In the genomic region with DNA sequence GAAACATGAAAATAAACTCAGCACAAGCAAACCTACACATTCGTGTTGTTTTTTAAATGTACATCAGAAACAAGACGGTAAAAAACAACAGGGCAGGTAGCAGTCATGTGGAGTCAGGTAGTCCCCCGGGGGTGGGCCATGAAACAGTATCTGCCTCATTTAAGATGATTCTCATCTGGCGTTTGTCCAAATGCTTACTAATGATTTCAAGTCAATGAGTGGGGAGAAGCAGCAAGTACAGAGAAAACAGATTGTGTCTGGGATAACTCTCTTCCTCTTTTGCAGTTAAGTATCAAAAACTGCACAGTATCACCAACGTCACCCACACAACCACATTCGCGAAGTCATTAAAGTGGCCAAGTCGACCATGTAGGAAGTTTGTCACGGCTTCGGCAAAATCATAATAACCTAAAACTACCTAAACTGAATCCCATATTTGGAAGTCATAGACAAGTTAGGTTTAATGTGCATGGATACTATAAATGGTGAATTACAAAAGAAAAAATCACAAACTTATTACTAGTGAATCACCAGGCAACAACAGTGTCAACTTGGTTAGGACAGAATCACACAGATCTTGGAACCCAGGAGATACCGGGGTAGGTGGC, we compare ENCODE assay signal across 8 cellular contexts. TPM values are rescaled to one million over a fixed set of nuclear protein-coding genes. Genes with fewer than 3 reads are reported as not detected.
A peak's percentile ranks its signal among the peaks of the same experiment; 100 is the strongest.
DNase-seq lines count a peak whose midpoint lies in the region; ATAC-seq and TF ChIP-seq lines count a peak whose summit lies in the region.

No MANE protein-coding gene starts in this region.

- no peak overlapping the region for H3K27ac Mint-ChIP-seq in nephron progenitor cell

- H3K9me3 ChIP-seq in adrenal gland (replicated peaks in 1 of 3), result no peaks in the 10 kb centered on the region
- H3K9me3 ChIP-seq in subcutaneous abdominal adipose tissue (ENCODE audit: control insufficient read depth in 5 of 5, low read length in 5 of 5), result no peaks in the 10 kb centered on the region

- H3K27ac ChIP-seq in 22Rv1, result peak overlapping the region; percentile 86; the same call in 1 of the 2 replicates
- H3K27ac ChIP-seq in adrenal gland, result peak overlapping the region; percentile 97 to 99 (median 98)
- H3K27ac ChIP-seq in subcutaneous abdominal adipose tissue (ENCODE audit: low read depth, low read length), result peak overlapping the region; percentile 99

- DNase-seq in NOMO-1 treated with dmso at 0.1 percent for 144 hours (lab: John Stamatoyannopoulos, UW; ENCODE audit: unreplicated experiment) (peak; percentile 39), adrenal gland (peak in 3 of 7 donors; percentile 18 to 41 (median 39)), kidney epithelial cell (ENCODE audit: low read depth) (no peak), nephron progenitor cell (no peak)

- H3K9ac ChIP-seq in subcutaneous abdominal adipose tissue (ENCODE audit: low read length in 5 of 5), result peak overlapping the region; percentile 92 to 99 (median 98)

- TF ChIP-seq CTCF in 22Rv1 (IDR thresholded peaks at IDR 0.05) (no peak), GM12875 (IDR thresholded peaks at IDR 0.05; ENCODE audit: borderline replicate concordance, insufficient read depth, low read depth, low read length) (no peak), adrenal gland (IDR thresholded peaks at IDR 0.05) (no peak), kidney epithelial cell (IDR thresholded peaks at IDR 0.05; ENCODE audit: insufficient read depth, low read length, poor library complexity, severe bottlenecking) (no peak), nephron progenitor cell (IDR thresholded peaks at IDR 0.05) (no peak)

- H3K36me3 Mint-ChIP-seq in nephron progenitor cell (ENCODE audit: low read depth), result peaks cover 18% of the 10 kb centered on the region

- H3K9me3 Mint-ChIP-seq in nephron progenitor cell, result no peaks in the 10 kb centered on the region

- intact Hi-C loops in adrenal gland (cut with DNase I), result loop anchor here in 1 of 2 donors (5.0 kb wide), 1 partner anchor 33 kb away; no protein-coding TSS in a partner anchor

- H3K27me3 ChIP-seq in adrenal gland (no peaks in the 10 kb centered on the region), kidney epithelial cell (ENCODE audit: control insufficient read depth, insufficient read depth, low read length) (no peaks in the 10 kb centered on the region), subcutaneous abdominal adipose tissue (ENCODE audit: control insufficient read depth in 5 of 5, insufficient read depth in 4 of 5, low read length in 5 of 5) (no peaks in the 10 kb centered on the region)

- H3K4me1 ChIP-seq in adrenal gland (replicated peaks in 1 of 2) (peaks cover 27 to 39% of the 10 kb centered on the region in 2 donors), subcutaneous abdominal adipose tissue (ENCODE audit: control insufficient read depth in 5 of 5, insufficient read depth in 5 of 5, low read length in 5 of 5) (peaks cover 5 to 50% (median 43%) of the 10 kb centered on the region in 5 donors)

- H3K27me3 Mint-ChIP-seq in nephron progenitor cell (ENCODE audit: low read depth, poor library complexity), result peaks cover 8% of the 10 kb centered on the region

- ATAC-seq in HG03442 (IDR thresholded peaks at IDR 0.05; ENCODE audit: unreplicated experiment), result peak; percentile 20

- no peaks in the 10 kb centered on the region for H3K36me3 ChIP-seq in adrenal gland (replicated peaks in 1 of 2)
- no peaks in the 10 kb centered on the region for H3K36me3 ChIP-seq in kidney epithelial cell (ENCODE audit: control insufficient read depth, insufficient read depth, low read length)
- H3K36me3 ChIP-seq in subcutaneous abdominal adipose tissue (ENCODE audit: control insufficient read depth in 5 of 5, insufficient read depth in 5 of 5, low read length in 5 of 5), result no peaks in the 10 kb centered on the region

- H3K4me1 Mint-ChIP-seq in nephron progenitor cell, result peaks cover 22% of the 10 kb centered on the region

- no peak overlapping the region for H3K4me3 Mint-ChIP-seq in nephron progenitor cell

- peak in 1 of 2 donors; percentile 35 for TF ChIP-seq POLR2A in adrenal gland (IDR thresholded peaks at IDR 0.05)

- 0% methylated on average over 11 of the region's 11 CpGs for WGBS in adrenal gland, 4 donors

- peak overlapping the region; percentile 73 for H3K4me3 ChIP-seq in GM12875 (ENCODE audit: low read depth, low read length)
- peak overlapping the region; percentile 43 to 92 (median 92) for H3K4me3 ChIP-seq in adrenal gland
- H3K4me3 ChIP-seq in kidney epithelial cell (ENCODE audit: low read depth, low read length), result peak overlapping the region; percentile 86
- H3K4me3 ChIP-seq in subcutaneous abdominal adipose tissue (ENCODE audit: low read depth in 1 of 5, low read length in 5 of 5), result peak overlapping the region; percentile 83 to 99 (median 93)

RNA-seq across cellular contexts. Expression of gene LAPTM4A, which starts 1.2 kb away (rescaled TPM):
- total RNA-seq in adrenal gland, result 100 to 1,000 TPM; 196 to 356 (median 233) TPM
- polyA plus RNA-seq in adrenal gland, result 100 to 1,000 TPM in 1 of 3 donors, 10 to 100 TPM in 2; 58.8 to 684 (median 96.4) TPM
- 140 and 141 TPM in 2 replicates for total RNA-seq in kidney epithelial cell

RNA-seq across cellular contexts. Expression of gene MATN3, which starts 37.7 kb away (rescaled TPM):
- 1 to 10 TPM in 1 of 8 donors, under 1 TPM in 6, not detected in 1; 0.14 to 1.0 (median 0.72) TPM for total RNA-seq in adrenal gland
- polyA plus RNA-seq in adrenal gland, result under 1 TPM; 0.16 to 0.79 (median 0.77) TPM
- 7.6 TPM in 2 replicates for total RNA-seq in kidney epithelial cell
